Comparison of ENCODE assay signal across 1 cellular context in the genomic region with DNA sequence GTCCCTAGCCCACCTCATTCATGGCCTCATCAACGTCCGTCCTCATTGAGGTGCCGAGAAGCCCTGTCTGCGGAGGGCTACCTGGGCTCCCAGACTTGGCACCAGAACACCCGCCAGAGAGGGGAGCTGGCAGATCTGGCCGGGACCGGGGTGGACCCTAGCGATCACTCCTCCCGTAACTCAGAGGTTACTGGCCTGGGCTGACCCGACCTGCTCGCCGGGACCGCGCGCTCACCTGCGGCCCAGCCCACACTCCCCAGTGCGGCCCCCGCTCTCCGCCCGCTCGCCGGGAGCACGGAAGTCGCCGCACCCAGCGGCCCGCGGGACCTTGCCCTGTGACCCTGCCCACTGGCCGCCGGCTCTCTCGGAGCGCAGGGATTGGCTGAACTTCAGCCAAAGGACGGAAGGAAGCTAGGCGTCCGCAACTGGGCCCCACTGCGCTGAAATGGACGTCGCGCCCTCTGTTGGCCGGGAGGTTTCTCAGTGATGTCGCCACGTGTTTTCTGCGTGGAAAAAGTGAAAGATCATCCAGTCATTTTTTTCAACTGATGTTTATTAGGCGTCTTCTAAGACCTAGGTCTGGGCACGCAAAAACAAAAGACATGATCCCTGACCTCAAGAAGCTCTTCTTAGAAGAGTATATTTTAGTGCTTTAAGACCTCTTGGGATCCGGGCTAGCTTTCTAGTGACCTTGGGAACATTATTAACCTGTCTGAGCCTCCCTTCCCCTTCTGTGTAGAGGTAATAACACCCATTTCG.
TF ChIP-seq lines count a peak whose summit lies in the region.

A gene with protein sequence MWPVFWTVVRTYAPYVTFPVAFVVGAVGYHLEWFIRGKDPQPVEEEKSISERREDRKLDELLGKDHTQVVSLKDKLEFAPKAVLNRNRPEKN (minus strand): TSS at position 308 of the 759 bp plus-strand sequence. CDS start 3,772 bp downstream, outside the sequence.

TF ChIP-seq in GM12878, 131 proteins besides CTCF, POLR2A, EP300 and RAD21 (continued from another document and continues in another):
- TF ChIP-seq CHD4 (IDR thresholded peaks at IDR 0.05) (no peak), SMARCA5 (IDR thresholded peaks at IDR 0.05) (0 out of 2 replicates have a peak, but pooled peaks have one; percentile 56), IKZF1 (conservative IDR thresholded peaks at IDR 0.05) (peak; percentile 72), JUNB (IDR thresholded peaks at IDR 0.05) (no peak), NR2C2 (IDR thresholded peaks at IDR 0.05; ENCODE audit: borderline replicate concordance, control insufficient read depth, insufficient read length, low read depth) (no peak), IKZF2 (IDR thresholded peaks at IDR 0.05) (no peak; a peak in 1 of 4 replicates), JUND (IDR thresholded peaks at IDR 0.05; ENCODE audit: low read depth, low read length) (no peak), TCF7 (IDR thresholded peaks at IDR 0.05; ENCODE audit: borderline replicate concordance) (no peak), DPF2 (IDR thresholded peaks at IDR 0.05) (peak; percentile 48; the same call in 1 of the 2 replicates), ZZZ3 (IDR thresholded peaks at IDR 0.05; ENCODE audit: control insufficient read depth, insufficient read length, low read depth) (no peak), RB1 (IDR thresholded peaks at IDR 0.05; ENCODE audit: borderline replicate concordance) (peak; percentile 77; the same call in 1 of the 2 replicates), SUZ12 (IDR thresholded peaks at IDR 0.05; ENCODE audit: unreplicated experiment) (no peak), HCFC1 (IDR thresholded peaks at IDR 0.05; ENCODE audit: low read length) (peak; percentile 76), NBN (IDR thresholded peaks at IDR 0.05) (0 out of 2 replicates have a peak, but pooled peaks have one; percentile 40), RCOR1 (conservative IDR thresholded peaks at IDR 0.05; ENCODE audit: low read depth, low read length) (no peak), RUNX3 (IDR thresholded peaks at IDR 0.05; ENCODE audit: low read length) (peak; percentile 57), LARP7 (IDR thresholded peaks at IDR 0.05) (no peak), CREM (IDR thresholded peaks at IDR 0.05; ENCODE audit: low read depth) (peak; percentile 82), SIN3A (IDR thresholded peaks at IDR 0.05; ENCODE audit: low read depth, low read length) (peak; percentile 44; the same call in 1 of the 2 replicates), SMC3 (IDR thresholded peaks at IDR 0.05; ENCODE audit: borderline replicate concordance, low read length) (no peak; the same call in 1 of the 2 replicates), MEF2A (IDR thresholded peaks at IDR 0.05; ENCODE audit: insufficient read depth, low read depth, low read length) (no peak), MTA3 (IDR thresholded peaks at IDR 0.05; ENCODE audit: borderline replicate concordance, low read length) (no peak), MTA2 (IDR thresholded peaks at IDR 0.05; ENCODE audit: low read depth) (no peak), CHD1 (IDR thresholded peaks at IDR 0.05; ENCODE audit: low read depth, low read length) (no peak), ZSCAN29 (IDR thresholded peaks at IDR 0.05) (no peak), BACH1 (IDR thresholded peaks at IDR 0.05; ENCODE audit: borderline replicate concordance) (peak; percentile 19; the same call in 1 of the 2 replicates), PAX8 (IDR thresholded peaks at IDR 0.05) (no peak), SUPT20H (IDR thresholded peaks at IDR 0.05; ENCODE audit: borderline replicate concordance, control insufficient read depth, low read depth, low read length) (no peak), HDAC2 (IDR thresholded peaks at IDR 0.05) (no peak), TARDBP (IDR thresholded peaks at IDR 0.05; ENCODE audit: borderline replicate concordance) (no peak)
- TF ChIP-seq, protein P1, sequence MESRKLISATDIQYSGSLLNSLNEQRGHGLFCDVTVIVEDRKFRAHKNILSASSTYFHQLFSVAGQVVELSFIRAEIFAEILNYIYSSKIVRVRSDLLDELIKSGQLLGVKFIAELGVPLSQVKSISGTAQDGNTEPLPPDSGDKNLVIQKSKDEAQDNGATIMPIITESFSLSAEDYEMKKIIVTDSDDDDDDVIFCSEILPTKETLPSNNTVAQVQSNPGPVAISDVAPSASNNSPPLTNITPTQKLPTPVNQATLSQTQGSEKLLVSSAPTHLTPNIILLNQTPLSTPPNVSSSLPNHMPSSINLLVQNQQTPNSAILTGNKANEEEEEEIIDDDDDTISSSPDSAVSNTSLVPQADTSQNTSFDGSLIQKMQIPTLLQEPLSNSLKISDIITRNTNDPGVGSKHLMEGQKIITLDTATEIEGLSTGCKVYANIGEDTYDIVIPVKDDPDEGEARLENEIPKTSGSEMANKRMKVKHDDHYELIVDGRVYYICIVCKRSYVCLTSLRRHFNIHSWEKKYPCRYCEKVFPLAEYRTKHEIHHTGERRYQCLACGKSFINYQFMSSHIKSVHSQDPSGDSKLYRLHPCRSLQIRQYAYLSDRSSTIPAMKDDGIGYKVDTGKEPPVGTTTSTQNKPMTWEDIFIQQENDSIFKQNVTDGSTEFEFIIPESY (IDR thresholded peaks at IDR 0.05), result no peak
- TF ChIP-seq, protein P2, sequence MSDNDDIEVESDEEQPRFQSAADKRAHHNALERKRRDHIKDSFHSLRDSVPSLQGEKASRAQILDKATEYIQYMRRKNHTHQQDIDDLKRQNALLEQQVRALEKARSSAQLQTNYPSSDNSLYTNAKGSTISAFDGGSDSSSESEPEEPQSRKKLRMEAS (IDR thresholded peaks at IDR 0.05; ENCODE audit: low read depth, low read length), result peak; percentile 97
- TF ChIP-seq, protein P3, sequence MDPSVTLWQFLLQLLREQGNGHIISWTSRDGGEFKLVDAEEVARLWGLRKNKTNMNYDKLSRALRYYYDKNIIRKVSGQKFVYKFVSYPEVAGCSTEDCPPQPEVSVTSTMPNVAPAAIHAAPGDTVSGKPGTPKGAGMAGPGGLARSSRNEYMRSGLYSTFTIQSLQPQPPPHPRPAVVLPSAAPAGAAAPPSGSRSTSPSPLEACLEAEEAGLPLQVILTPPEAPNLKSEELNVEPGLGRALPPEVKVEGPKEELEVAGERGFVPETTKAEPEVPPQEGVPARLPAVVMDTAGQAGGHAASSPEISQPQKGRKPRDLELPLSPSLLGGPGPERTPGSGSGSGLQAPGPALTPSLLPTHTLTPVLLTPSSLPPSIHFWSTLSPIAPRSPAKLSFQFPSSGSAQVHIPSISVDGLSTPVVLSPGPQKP (IDR thresholded peaks at IDR 0.05; ENCODE audit: low read depth, low read length), result peak; percentile 29; the same call in 1 of the 2 replicates
- TF ChIP-seq, protein P4, sequence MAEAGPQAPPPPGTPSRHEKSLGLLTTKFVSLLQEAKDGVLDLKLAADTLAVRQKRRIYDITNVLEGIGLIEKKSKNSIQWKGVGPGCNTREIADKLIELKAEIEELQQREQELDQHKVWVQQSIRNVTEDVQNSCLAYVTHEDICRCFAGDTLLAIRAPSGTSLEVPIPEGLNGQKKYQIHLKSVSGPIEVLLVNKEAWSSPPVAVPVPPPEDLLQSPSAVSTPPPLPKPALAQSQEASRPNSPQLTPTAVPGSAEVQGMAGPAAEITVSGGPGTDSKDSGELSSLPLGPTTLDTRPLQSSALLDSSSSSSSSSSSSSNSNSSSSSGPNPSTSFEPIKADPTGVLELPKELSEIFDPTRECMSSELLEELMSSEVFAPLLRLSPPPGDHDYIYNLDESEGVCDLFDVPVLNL (IDR thresholded peaks at IDR 0.05; ENCODE audit: low read depth, low read length), result no peak
- TF ChIP-seq, protein P5, sequence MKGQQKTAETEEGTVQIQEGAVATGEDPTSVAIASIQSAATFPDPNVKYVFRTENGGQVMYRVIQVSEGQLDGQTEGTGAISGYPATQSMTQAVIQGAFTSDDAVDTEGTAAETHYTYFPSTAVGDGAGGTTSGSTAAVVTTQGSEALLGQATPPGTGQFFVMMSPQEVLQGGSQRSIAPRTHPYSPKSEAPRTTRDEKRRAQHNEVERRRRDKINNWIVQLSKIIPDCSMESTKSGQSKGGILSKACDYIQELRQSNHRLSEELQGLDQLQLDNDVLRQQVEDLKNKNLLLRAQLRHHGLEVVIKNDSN (IDR thresholded peaks at IDR 0.05; ENCODE audit: borderline replicate concordance, extremely low read length, insufficient read depth, low read depth, low read length), result peak; percentile 29
- TF ChIP-seq, protein P6, sequence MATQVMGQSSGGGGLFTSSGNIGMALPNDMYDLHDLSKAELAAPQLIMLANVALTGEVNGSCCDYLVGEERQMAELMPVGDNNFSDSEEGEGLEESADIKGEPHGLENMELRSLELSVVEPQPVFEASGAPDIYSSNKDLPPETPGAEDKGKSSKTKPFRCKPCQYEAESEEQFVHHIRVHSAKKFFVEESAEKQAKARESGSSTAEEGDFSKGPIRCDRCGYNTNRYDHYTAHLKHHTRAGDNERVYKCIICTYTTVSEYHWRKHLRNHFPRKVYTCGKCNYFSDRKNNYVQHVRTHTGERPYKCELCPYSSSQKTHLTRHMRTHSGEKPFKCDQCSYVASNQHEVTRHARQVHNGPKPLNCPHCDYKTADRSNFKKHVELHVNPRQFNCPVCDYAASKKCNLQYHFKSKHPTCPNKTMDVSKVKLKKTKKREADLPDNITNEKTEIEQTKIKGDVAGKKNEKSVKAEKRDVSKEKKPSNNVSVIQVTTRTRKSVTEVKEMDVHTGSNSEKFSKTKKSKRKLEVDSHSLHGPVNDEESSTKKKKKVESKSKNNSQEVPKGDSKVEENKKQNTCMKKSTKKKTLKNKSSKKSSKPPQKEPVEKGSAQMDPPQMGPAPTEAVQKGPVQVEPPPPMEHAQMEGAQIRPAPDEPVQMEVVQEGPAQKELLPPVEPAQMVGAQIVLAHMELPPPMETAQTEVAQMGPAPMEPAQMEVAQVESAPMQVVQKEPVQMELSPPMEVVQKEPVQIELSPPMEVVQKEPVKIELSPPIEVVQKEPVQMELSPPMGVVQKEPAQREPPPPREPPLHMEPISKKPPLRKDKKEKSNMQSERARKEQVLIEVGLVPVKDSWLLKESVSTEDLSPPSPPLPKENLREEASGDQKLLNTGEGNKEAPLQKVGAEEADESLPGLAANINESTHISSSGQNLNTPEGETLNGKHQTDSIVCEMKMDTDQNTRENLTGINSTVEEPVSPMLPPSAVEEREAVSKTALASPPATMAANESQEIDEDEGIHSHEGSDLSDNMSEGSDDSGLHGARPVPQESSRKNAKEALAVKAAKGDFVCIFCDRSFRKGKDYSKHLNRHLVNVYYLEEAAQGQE (IDR thresholded peaks at IDR 0.05; ENCODE audit: low read depth, low read length), result no peak
- TF ChIP-seq, protein P7, sequence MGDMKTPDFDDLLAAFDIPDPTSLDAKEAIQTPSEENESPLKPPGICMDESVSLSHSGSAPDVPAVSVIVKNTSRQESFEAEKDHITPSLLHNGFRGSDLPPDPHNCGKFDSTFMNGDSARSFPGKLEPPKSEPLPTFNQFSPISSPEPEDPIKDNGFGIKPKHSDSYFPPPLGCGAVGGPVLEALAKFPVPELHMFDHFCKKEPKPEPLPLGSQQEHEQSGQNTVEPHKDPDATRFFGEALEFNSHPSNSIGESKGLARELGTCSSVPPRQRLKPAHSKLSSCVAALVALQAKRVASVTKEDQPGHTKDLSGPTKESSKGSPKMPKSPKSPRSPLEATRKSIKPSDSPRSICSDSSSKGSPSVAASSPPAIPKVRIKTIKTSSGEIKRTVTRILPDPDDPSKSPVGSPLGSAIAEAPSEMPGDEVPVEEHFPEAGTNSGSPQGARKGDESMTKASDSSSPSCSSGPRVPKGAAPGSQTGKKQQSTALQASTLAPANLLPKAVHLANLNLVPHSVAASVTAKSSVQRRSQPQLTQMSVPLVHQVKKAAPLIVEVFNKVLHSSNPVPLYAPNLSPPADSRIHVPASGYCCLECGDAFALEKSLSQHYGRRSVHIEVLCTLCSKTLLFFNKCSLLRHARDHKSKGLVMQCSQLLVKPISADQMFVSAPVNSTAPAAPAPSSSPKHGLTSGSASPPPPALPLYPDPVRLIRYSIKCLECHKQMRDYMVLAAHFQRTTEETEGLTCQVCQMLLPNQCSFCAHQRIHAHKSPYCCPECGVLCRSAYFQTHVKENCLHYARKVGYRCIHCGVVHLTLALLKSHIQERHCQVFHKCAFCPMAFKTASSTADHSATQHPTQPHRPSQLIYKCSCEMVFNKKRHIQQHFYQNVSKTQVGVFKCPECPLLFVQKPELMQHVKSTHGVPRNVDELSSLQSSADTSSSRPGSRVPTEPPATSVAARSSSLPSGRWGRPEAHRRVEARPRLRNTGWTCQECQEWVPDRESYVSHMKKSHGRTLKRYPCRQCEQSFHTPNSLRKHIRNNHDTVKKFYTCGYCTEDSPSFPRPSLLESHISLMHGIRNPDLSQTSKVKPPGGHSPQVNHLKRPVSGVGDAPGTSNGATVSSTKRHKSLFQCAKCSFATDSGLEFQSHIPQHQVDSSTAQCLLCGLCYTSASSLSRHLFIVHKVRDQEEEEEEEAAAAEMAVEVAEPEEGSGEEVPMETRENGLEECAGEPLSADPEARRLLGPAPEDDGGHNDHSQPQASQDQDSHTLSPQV (IDR thresholded peaks at IDR 0.05), result no peak
- TF ChIP-seq, protein P8, sequence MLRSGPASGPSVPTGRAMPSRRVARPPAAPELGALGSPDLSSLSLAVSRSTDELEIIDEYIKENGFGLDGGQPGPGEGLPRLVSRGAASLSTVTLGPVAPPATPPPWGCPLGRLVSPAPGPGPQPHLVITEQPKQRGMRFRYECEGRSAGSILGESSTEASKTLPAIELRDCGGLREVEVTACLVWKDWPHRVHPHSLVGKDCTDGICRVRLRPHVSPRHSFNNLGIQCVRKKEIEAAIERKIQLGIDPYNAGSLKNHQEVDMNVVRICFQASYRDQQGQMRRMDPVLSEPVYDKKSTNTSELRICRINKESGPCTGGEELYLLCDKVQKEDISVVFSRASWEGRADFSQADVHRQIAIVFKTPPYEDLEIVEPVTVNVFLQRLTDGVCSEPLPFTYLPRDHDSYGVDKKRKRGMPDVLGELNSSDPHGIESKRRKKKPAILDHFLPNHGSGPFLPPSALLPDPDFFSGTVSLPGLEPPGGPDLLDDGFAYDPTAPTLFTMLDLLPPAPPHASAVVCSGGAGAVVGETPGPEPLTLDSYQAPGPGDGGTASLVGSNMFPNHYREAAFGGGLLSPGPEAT (IDR thresholded peaks at IDR 0.05; ENCODE audit: low read depth), result peak; percentile 72; the same call in 1 of the 2 replicates
- TF ChIP-seq, protein P9, sequence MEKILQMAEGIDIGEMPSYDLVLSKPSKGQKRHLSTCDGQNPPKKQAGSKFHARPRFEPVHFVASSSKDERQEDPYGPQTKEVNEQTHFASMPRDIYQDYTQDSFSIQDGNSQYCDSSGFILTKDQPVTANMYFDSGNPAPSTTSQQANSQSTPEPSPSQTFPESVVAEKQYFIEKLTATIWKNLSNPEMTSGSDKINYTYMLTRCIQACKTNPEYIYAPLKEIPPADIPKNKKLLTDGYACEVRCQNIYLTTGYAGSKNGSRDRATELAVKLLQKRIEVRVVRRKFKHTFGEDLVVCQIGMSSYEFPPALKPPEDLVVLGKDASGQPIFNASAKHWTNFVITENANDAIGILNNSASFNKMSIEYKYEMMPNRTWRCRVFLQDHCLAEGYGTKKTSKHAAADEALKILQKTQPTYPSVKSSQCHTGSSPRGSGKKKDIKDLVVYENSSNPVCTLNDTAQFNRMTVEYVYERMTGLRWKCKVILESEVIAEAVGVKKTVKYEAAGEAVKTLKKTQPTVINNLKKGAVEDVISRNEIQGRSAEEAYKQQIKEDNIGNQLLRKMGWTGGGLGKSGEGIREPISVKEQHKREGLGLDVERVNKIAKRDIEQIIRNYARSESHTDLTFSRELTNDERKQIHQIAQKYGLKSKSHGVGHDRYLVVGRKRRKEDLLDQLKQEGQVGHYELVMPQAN (conservative IDR thresholded peaks at IDR 0.05), result peak; percentile 47; the same call in 1 of the 2 replicates
